ENCODE assay signal across 25 cellular contexts in genomic region chr1:213397638-213398037, GRCh38.
"Had no signal": no experiment of that assay in that cellular context is flagged by ENCODE, and none has a peak within 500 bp of the region (broad histone marks: within the 10 kb centered on the region; RNA-seq: fewer than 3 reads in every experiment).

No MANE protein-coding gene starts in this region.

- DNase-seq: cortex of kidney; effector memory CD8-positive, alpha-beta T cell; erythroblast; esophagus squamous epithelium; left ventricle myocardium superior; lower lobe of right lung; natural killer cell; nucleus accumbens; posterior cingulate gyrus; retina; stimulated activated CD4-positive, alpha-beta T cell treated with anti-CD3 and anti-CD28 coated beads, Interleukin-12 subunit alpha, Interleukin-12 subunit beta, amount 100 ng/mL, for 4 hours; stimulated activated CD4-positive, alpha-beta T cell treated with anti-CD3 and anti-CD28 coated beads, Interleukin-1b, Interleukin-23, amount 100 ng/mL, for 48 hours; stimulated activated CD4-positive, alpha-beta T cell treated with anti-CD3 and anti-CD28 coated beads, Interleukin-4, amount 100 ng/mL, for 1 hour; stimulated activated CD8-positive, alpha-beta memory T cell treated with anti-CD3 and anti-CD28 coated beads, Interleukin-4, amount 100 ng/mL, for 48 hours; stimulated activated naive CD4-positive, alpha-beta T cell; stimulated activated naive CD8-positive, alpha-beta T cell treated with anti-CD3 and anti-CD28 coated beads, Interleukin-15, amount 100 ng/mL, for 72 hours; transverse colon had no signal

- H3K9ac ChIP-seq: neural progenitor cell had no signal

- H3K4me1 ChIP-seq: esophagus squamous epithelium, lower lobe of right lung, transverse colon, vagina had no signal

- H3K9me3 ChIP-seq: esophagus squamous epithelium, lower lobe of right lung, suprapubic skin, transverse colon, vagina had no signal

- H2AFZ ChIP-seq: neural progenitor cell had no signal

- H3K4me2 ChIP-seq: neural progenitor cell, smooth muscle cell had no signal

- ATAC-seq: effector memory CD8-positive, alpha-beta T cell; left ventricle myocardium superior; lower lobe of right lung; natural killer cell; sciatic nerve; stimulated activated naive CD8-positive, alpha-beta T cell treated with anti-CD3 and anti-CD28 coated beads, Interleukin-15, amount 100 ng/mL, for 72 hours had no signal

- H3K4me3 ChIP-seq: esophagus squamous epithelium, lower lobe of right lung, neural progenitor cell, smooth muscle cell, suprapubic skin, transverse colon, vagina had no signal

- FAIRE-seq: endometrium, frontal cortex, keratinocyte had no signal

- H3K36me3 ChIP-seq: esophagus squamous epithelium, lower lobe of right lung, neural progenitor cell, suprapubic skin, transverse colon, vagina had no signal

- H3K27me3 ChIP-seq: esophagus squamous epithelium, neural progenitor cell, transverse colon, vagina had no signal

- H3K27ac ChIP-seq: esophagus squamous epithelium, lower lobe of right lung, neural progenitor cell, suprapubic skin, transverse colon, vagina had no signal
